ENCODE assay signal across 16 cellular contexts in the genomic region with DNA sequence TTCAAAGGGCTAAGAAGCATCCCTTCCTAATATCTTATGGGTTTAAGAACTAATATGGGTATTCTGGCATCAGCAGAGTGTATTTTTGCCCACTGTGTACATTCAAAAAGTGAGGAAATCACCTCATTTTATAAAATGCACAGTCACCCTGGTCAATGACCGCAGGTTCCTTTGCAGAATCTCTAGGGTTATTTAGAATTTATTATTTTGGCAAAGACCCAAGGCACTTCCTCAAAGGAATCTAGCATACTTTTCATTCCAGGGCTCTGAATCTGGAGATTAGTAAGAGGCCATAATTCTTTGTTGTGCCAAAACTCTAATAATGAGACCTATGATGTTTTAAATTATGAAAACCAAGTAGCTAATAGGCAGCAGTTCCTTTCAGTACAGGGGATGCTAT. TPM values are rescaled to one million over a fixed set of nuclear protein-coding genes. Genes with fewer than 3 reads are reported as not detected.
DNase-seq lines count a peak whose midpoint lies in the region; ATAC-seq and TF ChIP-seq lines count a peak whose summit lies in the region.
"Had no signal": no experiment of that assay in that cellular context is flagged by ENCODE, and none has a peak within 500 bp of the region (broad histone marks: within the 10 kb centered on the region; RNA-seq: fewer than 3 reads in every experiment).

No MANE protein-coding gene starts in this region.

- peaks cover 21% of the 10 kb centered on the region for H3K4me1 ChIP-seq in SJSA1 (replicated peaks)
- H3K4me1 ChIP-seq: gastrocnemius medialis, left ventricle myocardium inferior, stomach had no signal

- H3K27ac ChIP-seq in SJSA1 = peak overlapping the region; percentile 95
- H3K27ac ChIP-seq: cardiac muscle cell, gastrocnemius medialis, left ventricle myocardium inferior, neutrophil, stomach had no signal

- peak; percentile 79 for DNase-seq in GM03348 (ENCODE audit: low spot score)
- peak; percentile 50 to 83 for DNase-seq in SJSA1 (ENCODE audit: low read depth in 1 of 2, low spot score in 2 of 2)
- DNase-seq in fibroblast of pulmonary artery (ENCODE audit: low read depth) = peak; percentile 91
- peak; percentile 57 for DNase-seq in skeletal muscle cell (ENCODE audit: low read depth)
- no peak for DNase-seq in cerebellum (ENCODE audit: low spot score)
- no peak for DNase-seq in NCI-H446 treated with DMSO at 0.1 percent for 48 hours (lab: John Stamatoyannopoulos, UW)
- DNase-seq in erythroblast (lab: John Stamatoyannopoulos, UW) = no peak
- DNase-seq: activated CD8-positive, alpha-beta memory T cell treated with anti-CD3 and anti-CD28 coated beads, Interleukin-2, amount 50 U/mL, for 48 hours; gastrocnemius medialis; left ventricle myocardium inferior; stimulated activated CD4-positive, alpha-beta T cell treated with anti-CD3 and anti-CD28 coated beads, Interleukin-2, amount 100 ng/mL, for 48 hours; stomach had no signal

- ATAC-seq in GM19463 (IDR thresholded peaks at IDR 0.05; ENCODE audit: unreplicated experiment) = no peak
- ATAC-seq: gastrocnemius medialis, Right ventricle myocardium inferior had no signal

- no peaks in the 10 kb centered on the region for H3K9me3 ChIP-seq in SJSA1 (replicated peaks)
- H3K9me3 ChIP-seq: gastrocnemius medialis, left ventricle myocardium inferior, neutrophil, stomach had no signal

- no peak for TF ChIP-seq CTCF in fibroblast of pulmonary artery (IDR thresholded peaks at IDR 0.05; ENCODE audit: low read length, missing control alignments)

- no peaks in the 10 kb centered on the region for H3K27me3 ChIP-seq in SJSA1 (replicated peaks)
- H3K27me3 ChIP-seq: cardiac muscle cell, gastrocnemius medialis, stomach had no signal

- TF ChIP-seq POLR2A in erythroblast (IDR thresholded peaks at IDR 0.05; ENCODE audit: low read length) = no peak

- H3K4me3 ChIP-seq in SJSA1 = no peak overlapping the region
- no peak overlapping the region for H3K4me3 ChIP-seq in fibroblast of pulmonary artery (replicated peaks; ENCODE audit: low read depth, low read length)
- no peak overlapping the region for H3K4me3 ChIP-seq in skeletal muscle cell (ENCODE audit: low read depth, low read length)
- H3K4me3 ChIP-seq: cardiac muscle cell, gastrocnemius medialis, left ventricle myocardium inferior, stomach had no signal

- no peaks in the 10 kb centered on the region for H3K36me3 ChIP-seq in SJSA1
- H3K36me3 ChIP-seq: cardiac muscle cell, gastrocnemius medialis, left ventricle myocardium inferior, neutrophil, stomach had no signal

RNA-seq across cellular contexts. Expression of a gene that starts 27.2 kb away (rescaled TPM):
- total RNA-seq in SJSA1 (2014; rRNA removed; shearing (Covaris generic)) = 47.2 and 75.7 TPM in 2 replicates
- 134 TPM for total RNA-seq in cerebellum

Comparison
In these comparisons a context has a peak if more than half of its experiments do, and no peak if none do; other contexts are left out.
1. DNase-seq: peak in GM03348 (single experiment), SJSA1 (2 of 2), fibroblast of pulmonary artery (single experiment) and skeletal muscle cell (single experiment); none in cerebellum (single experiment), NCI-H446 treated with DMSO at 0.1 percent for 48 hours (single experiment) and erythroblast (0 of 2).